ENCODE assay signal across 13 cellular contexts in genomic region chr3:122066331-122067213, GRCh38. TPM values are rescaled to one million over a fixed set of nuclear protein-coding genes. Genes with fewer than 3 reads are reported as not detected.
DNase-seq lines count a peak whose midpoint lies in the region; ATAC-seq and TF ChIP-seq lines count a peak whose summit lies in the region.
"Had no signal": no experiment of that assay in that cellular context is flagged by ENCODE, and none has a peak within 500 bp of the region (broad histone marks: within the 10 kb centered on the region; RNA-seq: fewer than 3 reads in every experiment).

No MANE protein-coding gene starts in this region.

- H3K4me1 ChIP-seq in DOHH2 (ENCODE audit: control insufficient read depth, low read length) (peaks cover 84% of the 10 kb centered on the region), tibial nerve (no peaks in the 10 kb centered on the region)

- peak overlapping the region; percentile 84 for H3K4me2 ChIP-seq in DOHH2 (ENCODE audit: low read length)

- H3K27ac Mint-ChIP-seq in activated B cell treated with CpG ODN at 0.5 μM for 24 hours, result peak overlapping the region; percentile 72
- H3K27ac Mint-ChIP-seq: activated naive CD4-positive, alpha-beta T cell treated with anti-CD3 and anti-CD28 coated beads, Interleukin-2, amount 50 U/mL, for 24 hours had no signal

- POLR2A ChIA-PET in activated B cell treated with CpG ODN at 0.5 μM for 24 hours (lab: Charles Lee), result interaction anchor here (1.0 to 3.7 kb wide), 3 partner anchors 11 to 62 kb away, joined by 3 to 26 read pairs (median 19); partner anchors contain the start of gene CD86

- H3F3A ChIP-seq in DOHH2 (ENCODE audit: control insufficient read depth, insufficient read depth), result peaks cover 31% of the 10 kb centered on the region

- WGBS in tibial nerve, 2 donors, result 45 to 59% methylated on average over 6 of the region's 6 CpGs

- TF ChIP-seq POLR2A in tibial nerve (IDR thresholded peaks at IDR 0.05), result no peak

- H3K27me3 Mint-ChIP-seq in activated B cell treated with CpG ODN at 0.5 μM for 24 hours, result no peaks in the 10 kb centered on the region

- H3K9me3 ChIP-seq in DOHH2 (ENCODE audit: control insufficient read depth, insufficient read depth, low read length), result no peaks in the 10 kb centered on the region
- H3K9me3 ChIP-seq in tibial nerve, result no peaks in the 10 kb centered on the region

- H3K4me3 Mint-ChIP-seq in activated B cell treated with CpG ODN at 0.5 μM for 24 hours, result peak overlapping the region; percentile 54
- H3K4me3 Mint-ChIP-seq: activated naive CD4-positive, alpha-beta T cell treated with anti-CD3 and anti-CD28 coated beads, Interleukin-2, amount 50 U/mL, for 24 hours had no signal

- CTCF ChIA-PET in activated B cell treated with CpG ODN at 0.5 μM for 24 hours (lab: Charles Lee), result interaction anchor here (1.2 to 3.1 kb wide), 3 partner anchors 11 to 71 kb away, joined by 3 to 10 read pairs (median 6); no protein-coding TSS in a partner anchor

- peaks cover 43% of the 10 kb centered on the region for H3K79me2 ChIP-seq in DOHH2 (ENCODE audit: control insufficient read depth, low read length)

- H3K4me3 ChIP-seq in DOHH2 (ENCODE audit: low read length) (peak overlapping the region; percentile 68), tibial nerve (no peak overlapping the region)
- H3K4me3 ChIP-seq: coronary artery had no signal

- peaks cover 10% of the 10 kb centered on the region for H3K36me3 ChIP-seq in DOHH2 (ENCODE audit: control insufficient read depth, low read length)
- H3K36me3 ChIP-seq in tibial nerve, result no peaks in the 10 kb centered on the region

- no peak for DNase-seq in activated B cell treated with CpG ODN at 0.5 μM for 24 hours
- no peak for DNase-seq in tibial nerve (ENCODE audit: low spot score in 2 of 2)
- no peak for DNase-seq in NK-92 (lab: John Stamatoyannopoulos, UW; ENCODE audit: unreplicated experiment)
- DNase-seq in activated CD4-positive, alpha-beta T cell treated with anti-CD3 and anti-CD28 coated beads, Interleukin-2, amount 50 U/mL, for 1 hour, result no peak
- DNase-seq: mammary epithelial cell; NK-92 treated with Interleukin-12 subunit alpha and Interleukin-12 subunit beta, amount 100 ng/mL, for 24 hours; right cardiac atrium had no signal

- H3K9me3 Mint-ChIP-seq in activated B cell treated with CpG ODN at 0.5 μM for 24 hours, result no peaks in the 10 kb centered on the region
- H3K9me3 Mint-ChIP-seq: activated naive CD4-positive, alpha-beta T cell treated with anti-CD3 and anti-CD28 coated beads, Interleukin-2, amount 50 U/mL, for 24 hours had no signal

- no peak for TF ChIP-seq CTCF in DOHH2 (IDR thresholded peaks at IDR 0.05; ENCODE audit: low read depth, low read length, poor library complexity, severe bottlenecking)
- no peak for TF ChIP-seq CTCF in activated B cell treated with CpG ODN at 0.5 μM for 24 hours (IDR thresholded peaks at IDR 0.05)
- no peak for TF ChIP-seq CTCF in tibial nerve (IDR thresholded peaks at IDR 0.05)

- TF ChIP-seq EP300 in tibial nerve (IDR thresholded peaks at IDR 0.05), result no peak

- no peaks in the 10 kb centered on the region for H3K9me2 ChIP-seq in DOHH2 (replicated peaks; ENCODE audit: control insufficient read depth, low read length)

- ATAC-seq in GM18907 (IDR thresholded peaks at IDR 0.05; ENCODE audit: unreplicated experiment) (peak; percentile 13), HG03460 (IDR thresholded peaks at IDR 0.05; ENCODE audit: unreplicated experiment) (peak; percentile 18), activated B cell treated with CpG ODN at 0.5 μM for 24 hours (ENCODE audit: low read depth) (no peak), GM19455 (IDR thresholded peaks at IDR 0.05; ENCODE audit: unreplicated experiment) (no peak)

- H4K20me1 ChIP-seq in DOHH2 (ENCODE audit: control insufficient read depth, insufficient read depth, low read depth, low read length), result no peaks in the 10 kb centered on the region

- H3K27ac ChIP-seq in DOHH2 (ENCODE audit: low read depth, low read length) (peak overlapping the region; percentile 85), tibial nerve (peak overlapping the region in 1 of 4 donors; percentile 7)

- H3K36me3 Mint-ChIP-seq in activated B cell treated with CpG ODN at 0.5 μM for 24 hours (ENCODE audit: low read depth), result no peaks in the 10 kb centered on the region
- H3K36me3 Mint-ChIP-seq: activated naive CD4-positive, alpha-beta T cell treated with anti-CD3 and anti-CD28 coated beads, Interleukin-2, amount 50 U/mL, for 24 hours had no signal

- peaks cover 59% of the 10 kb centered on the region for H3K4me1 Mint-ChIP-seq in activated B cell treated with CpG ODN at 0.5 μM for 24 hours
- H3K4me1 Mint-ChIP-seq: activated naive CD4-positive, alpha-beta T cell treated with anti-CD3 and anti-CD28 coated beads, Interleukin-2, amount 50 U/mL, for 24 hours had no signal

- intact Hi-C loops in activated B cell treated with CpG ODN at 0.5 μM for 24 hours (cut with micrococcal nuclease), result loop anchor here (1.0 kb wide), 1 partner anchor 11 kb away; the partner anchor contains the start of gene CD86

- H3K27me3 ChIP-seq in DOHH2 (ENCODE audit: control insufficient read depth, low read length), result no peaks in the 10 kb centered on the region
- no peaks in the 10 kb centered on the region for H3K27me3 ChIP-seq in tibial nerve

RNA-seq across cellular contexts. Expression of gene CD86, which starts 11.4 kb away (rescaled TPM):
- total RNA-seq in activated B cell treated with CpG ODN at 0.5 μM for 24 hours, result 31.2 and 31.7 TPM in 2 replicates
- total RNA-seq in tibial nerve, result 10 to 100 TPM in 2 of 4 donors, 1 to 10 TPM in 2; 5.7 to 10.9 (median 8.4) TPM

RNA-seq across cellular contexts. Expression of gene ILDR1, which starts 44.5 kb away (rescaled TPM):
- total RNA-seq in activated B cell treated with CpG ODN at 0.5 μM for 24 hours (1.3 and 1.4 TPM in 2 replicates), tibial nerve (not detected)
- total RNA-seq: right cardiac atrium had no signal

Comparison
In these comparisons a context has a peak if more than half of its experiments do, and no peak if none do; other contexts are left out.
1. ATAC-seq: peak in GM18907 (single experiment) and HG03460 (single experiment); none in activated B cell treated with CpG ODN at 0.5 μM for 24 hours (single experiment) and GM19455 (single experiment).